ENCODE assay signal across 8 cellular contexts in the genomic region with DNA sequence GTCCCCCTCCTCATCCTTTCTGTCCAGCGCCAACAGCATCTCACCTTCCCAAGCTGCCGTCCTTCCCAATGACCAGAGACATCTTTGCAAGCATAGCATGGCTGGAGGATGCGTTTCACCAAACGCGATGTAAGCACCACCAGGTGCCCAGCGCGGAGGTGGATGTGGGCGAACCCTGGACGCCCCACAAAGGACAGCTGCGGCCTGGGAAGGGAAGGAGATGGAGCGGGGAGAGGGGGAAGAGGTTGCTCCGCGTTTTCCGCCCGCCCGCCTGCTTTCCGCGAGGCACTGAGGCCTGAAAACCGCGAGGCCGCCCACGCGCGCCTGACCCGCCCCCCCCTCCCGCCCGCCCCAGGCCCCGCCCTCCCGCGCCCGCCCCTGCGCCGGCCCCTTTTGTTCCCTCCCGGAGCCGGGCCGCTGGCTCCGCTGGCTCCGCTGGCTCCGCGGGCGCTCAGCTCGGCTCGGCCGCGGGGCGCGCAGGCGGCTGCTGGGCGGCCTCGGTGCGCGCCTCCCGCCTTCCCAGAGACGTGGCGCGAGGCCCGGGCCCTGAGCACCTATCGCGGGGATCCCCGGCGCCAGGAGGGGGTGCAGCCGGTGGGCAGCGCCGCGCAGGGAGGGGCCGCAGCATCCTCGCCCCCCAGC. TPM values are rescaled to one million over a fixed set of nuclear protein-coding genes. Genes with fewer than 3 reads are reported as not detected.
DNase-seq lines count a peak whose midpoint lies in the region; ATAC-seq and TF ChIP-seq lines count a peak whose summit lies in the region.

A gene (plus strand): TSS at position 390 of the 642 bp plus-strand sequence. CDS start 28,140 bp downstream, outside the sequence.

- H3K9me3 ChIP-seq in right lobe of liver = no peaks in the 10 kb centered on the region

- peak within 1 kb of the TSS; percentile 69 for H3K4me3 Mint-ChIP-seq in activated CD4-positive, alpha-beta memory T cell treated with anti-CD3 and anti-CD28 coated beads for 36 hours

- WGBS in right lobe of liver (ENCODE audit: insufficient coverage, low coverage, low lambda C conversion rate, missing lambda C conversion rate) = 2% methylated on average over 20 of the region's 67 CpGs

- H3K27me3 Mint-ChIP-seq in activated CD4-positive, alpha-beta memory T cell treated with anti-CD3 and anti-CD28 coated beads for 36 hours = peaks cover 14% of the 10 kb centered on the region

- H3K36me3 Mint-ChIP-seq in activated CD4-positive, alpha-beta memory T cell treated with anti-CD3 and anti-CD28 coated beads for 36 hours = no peaks in the 10 kb centered on the region

- TF ChIP-seq CTCF in dorsolateral prefrontal cortex (IDR thresholded peaks at IDR 0.05 in 54 of 56, conservative IDR thresholded peaks at IDR 0.05 in 2 of 56; ENCODE audit: low read depth in 1 of 56, partially characterized antibody in 56 of 56) (peak in 5 of 56 donors; percentile 5 to 19 (median 7)), right lobe of liver (IDR thresholded peaks at IDR 0.05) (no peak)

- H3K27ac Mint-ChIP-seq in activated CD4-positive, alpha-beta memory T cell treated with anti-CD3 and anti-CD28 coated beads for 36 hours = no peak within 1 kb of the TSS

- ATAC-seq in HG02852 (IDR thresholded peaks at IDR 0.05; ENCODE audit: unreplicated experiment) = peak; percentile 42
- ATAC-seq in right lobe of liver = peak; percentile 77 to 95 (median 86)

- TF ChIP-seq POLR2A in right lobe of liver (IDR thresholded peaks at IDR 0.05) = peak; percentile 56

- H3K4me1 ChIP-seq in right lobe of liver = peaks cover 0 to 11% (median 4%) of the 10 kb centered on the region in 4 donors

- H3K9me3 Mint-ChIP-seq in activated CD4-positive, alpha-beta memory T cell treated with anti-CD3 and anti-CD28 coated beads for 36 hours = no peaks in the 10 kb centered on the region

- intact Hi-C loops in activated CD4-positive, alpha-beta memory T cell treated with anti-CD3 and anti-CD28 coated beads for 36 hours (cut with micrococcal nuclease) = no loop called here
- intact Hi-C loops in dorsolateral prefrontal cortex (cut with DNase I) = loop anchor here (1.0 to 10.0 kb wide), 6 partner anchors 20 to 224 kb away; a partner anchor contains a TSS
- intact Hi-C loops in right lobe of liver (cut with DNase I) = no loop called here

- POLR2A ChIA-PET in activated CD4-positive, alpha-beta memory T cell treated with anti-CD3 and anti-CD28 coated beads for 36 hours (lab: Charles Lee) = interaction anchor here (0.7 kb wide), 1 partner anchor 19 kb away, joined by 3 read pairs; no protein-coding TSS in a partner anchor

- peak within 1 kb of the TSS; percentile 76 to 97 (median 92) for H3K27ac ChIP-seq in dorsolateral prefrontal cortex
- peak within 1 kb of the TSS; percentile 26 to 77 (median 67) for H3K27ac ChIP-seq in right lobe of liver

- peak; percentile 23 to 65 for DNase-seq in NCI-H524 (lab: John Stamatoyannopoulos, UW)
- DNase-seq in activated CD4-positive, alpha-beta memory T cell treated with anti-CD3 and anti-CD28 coated beads for 36 hours = peak; percentile 87
- peak; percentile 67 to 90 (median 84) for DNase-seq in dorsolateral prefrontal cortex
- DNase-seq in right lobe of liver = peak; percentile 83 to 86 (median 84)
- peak; percentile 68 to 70 for DNase-seq in stimulated activated CD4-positive, alpha-beta T cell treated with anti-CD3 and anti-CD28 coated beads, Interleukin-2, amount 100 ng/mL, for 48 hours
- no peak for DNase-seq in NK-92 (lab: John Stamatoyannopoulos, UW; ENCODE audit: unreplicated experiment)

- H3K4me3 ChIP-seq in GM08714 (ENCODE audit: low read length) = peak within 1 kb of the TSS; percentile 90
- H3K4me3 ChIP-seq in dorsolateral prefrontal cortex = peak within 1 kb of the TSS; percentile 67 to 97 (median 90)
- peak within 1 kb of the TSS; percentile 45 to 70 (median 62) for H3K4me3 ChIP-seq in right lobe of liver

- H3K4me1 Mint-ChIP-seq in activated CD4-positive, alpha-beta memory T cell treated with anti-CD3 and anti-CD28 coated beads for 36 hours (ENCODE audit: low read depth) = peaks cover 16% of the 10 kb centered on the region

- CTCF ChIA-PET in activated CD4-positive, alpha-beta memory T cell treated with anti-CD3 and anti-CD28 coated beads for 36 hours (lab: Charles Lee) = interaction anchor here (1.0 to 3.9 kb wide), 2 partner anchors 13 to 112 kb away, joined by 3 to 21 read pairs; no protein-coding TSS in a partner anchor

- H3K36me3 ChIP-seq in right lobe of liver = no peaks in the 10 kb centered on the region

- H3K27me3 ChIP-seq in dorsolateral prefrontal cortex (no peaks in the 10 kb centered on the region), right lobe of liver (no peaks in the 10 kb centered on the region)

RNA-seq across cellular contexts. Expression of the gene that starts here (rescaled TPM):
- 1 to 10 TPM; 2.4 to 2.7 TPM for total RNA-seq in activated CD4-positive, alpha-beta memory T cell treated with anti-CD3 and anti-CD28 coated beads for 36 hours
- total RNA-seq in dorsolateral prefrontal cortex (100 to 1,000 TPM; 111 to 263 (median 148) TPM), right lobe of liver (1 to 10 TPM; 2.8 to 6.8 (median 4.2) TPM)

Comparison
In these comparisons a context has a peak if more than half of its experiments do, and no peak if none do; other contexts are left out.
1. RNA of the gene that starts here (total RNA-seq): 111 to 263 TPM in dorsolateral prefrontal cortex; 2.8 to 6.8 TPM in right lobe of liver and 2.4 to 2.7 TPM in activated CD4-positive, alpha-beta memory T cell treated with anti-CD3 and anti-CD28 coated beads for 36 hours; every median in the first group is over 10 times any median in the second.
2. intact Hi-C loops: an anchor here in dorsolateral prefrontal cortex (1.0 to 10.0 kb wide); none called in activated CD4-positive, alpha-beta memory T cell treated with anti-CD3 and anti-CD28 coated beads for 36 hours and right lobe of liver.
3. Peak in every context shown above with its lines, with median percentiles within 50 percentile points of each other: H3K4me3 ChIP-seq.